ENCODE assay signal across 1 cellular context in the genomic region with DNA sequence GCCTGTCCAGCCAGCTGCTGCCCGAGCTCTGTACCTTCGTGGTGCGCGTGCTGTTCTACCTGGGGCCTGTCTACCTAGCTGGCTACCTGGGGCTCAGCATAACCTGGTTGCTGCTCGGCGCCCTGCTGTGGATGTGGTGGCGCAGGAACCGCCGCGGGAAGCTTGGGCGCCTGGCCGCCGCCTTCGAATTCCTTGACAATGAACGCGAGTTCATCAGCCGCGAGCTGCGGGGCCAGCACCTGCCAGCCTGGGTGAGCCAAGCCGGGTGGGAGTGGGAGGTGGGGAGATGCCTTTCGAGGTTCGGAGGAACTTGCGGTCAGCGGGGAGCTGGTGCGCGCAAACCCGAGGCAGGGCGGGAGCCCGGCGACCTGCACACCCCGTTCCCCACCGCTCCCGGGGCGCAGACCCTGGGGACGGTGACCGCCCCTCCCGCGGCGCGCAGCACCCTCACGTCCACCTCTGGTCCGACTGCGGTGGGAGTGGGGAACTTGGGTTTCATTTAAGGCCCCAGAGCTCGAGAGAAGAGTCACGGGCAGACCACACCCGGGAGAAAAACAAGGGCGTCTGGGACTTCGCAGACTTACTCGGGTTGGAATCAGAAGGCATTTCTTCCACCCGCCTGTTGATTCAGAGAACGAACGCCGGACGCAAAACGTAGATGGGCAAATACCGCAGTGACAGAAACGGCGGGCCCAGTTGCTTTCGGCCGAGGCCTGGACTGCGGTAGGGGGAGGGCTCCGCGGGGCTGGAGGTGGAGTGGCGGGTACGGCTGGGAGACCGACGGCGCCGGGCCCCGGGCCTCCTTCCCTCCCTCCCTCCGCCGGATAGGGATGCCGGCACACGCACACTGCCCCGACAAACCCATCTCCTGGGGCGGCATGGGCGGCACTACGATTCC.
TF ChIP-seq lines count a peak whose summit lies in the region.

No MANE protein-coding gene starts in this region.

TF ChIP-seq in HepG2, 621 proteins besides CTCF, POLR2A, EP300 and RAD21 (continued from another document and continues in another):
- TF ChIP-seq, protein P1, sequence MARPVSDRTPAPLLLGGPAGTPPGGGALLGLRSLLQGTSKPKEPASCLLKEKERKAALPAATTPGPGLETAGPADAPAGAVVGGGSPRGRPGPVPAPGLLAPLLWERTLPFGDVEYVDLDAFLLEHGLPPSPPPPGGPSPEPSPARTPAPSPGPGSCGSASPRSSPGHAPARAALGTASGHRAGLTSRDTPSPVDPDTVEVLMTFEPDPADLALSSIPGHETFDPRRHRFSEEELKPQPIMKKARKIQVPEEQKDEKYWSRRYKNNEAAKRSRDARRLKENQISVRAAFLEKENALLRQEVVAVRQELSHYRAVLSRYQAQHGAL (CRISPR knock-in tag; IDR thresholded peaks at IDR 0.05; ENCODE audit: not compliant biosample characterization): peak; percentile 3
- TF ChIP-seq ZNF567 (CRISPR knock-in tag; IDR thresholded peaks at IDR 0.05; ENCODE audit: borderline replicate concordance): peak; percentile 37; the same call in 1 of the 2 replicates
- TF ChIP-seq, protein P2, sequence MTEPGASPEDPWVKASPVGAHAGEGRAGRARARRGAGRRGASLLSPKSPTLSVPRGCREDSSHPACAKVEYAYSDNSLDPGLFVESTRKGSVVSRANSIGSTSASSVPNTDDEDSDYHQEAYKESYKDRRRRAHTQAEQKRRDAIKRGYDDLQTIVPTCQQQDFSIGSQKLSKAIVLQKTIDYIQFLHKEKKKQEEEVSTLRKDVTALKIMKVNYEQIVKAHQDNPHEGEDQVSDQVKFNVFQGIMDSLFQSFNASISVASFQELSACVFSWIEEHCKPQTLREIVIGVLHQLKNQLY (CRISPR knock-in tag; IDR thresholded peaks at IDR 0.05): no peak
- TF ChIP-seq, protein P3, sequence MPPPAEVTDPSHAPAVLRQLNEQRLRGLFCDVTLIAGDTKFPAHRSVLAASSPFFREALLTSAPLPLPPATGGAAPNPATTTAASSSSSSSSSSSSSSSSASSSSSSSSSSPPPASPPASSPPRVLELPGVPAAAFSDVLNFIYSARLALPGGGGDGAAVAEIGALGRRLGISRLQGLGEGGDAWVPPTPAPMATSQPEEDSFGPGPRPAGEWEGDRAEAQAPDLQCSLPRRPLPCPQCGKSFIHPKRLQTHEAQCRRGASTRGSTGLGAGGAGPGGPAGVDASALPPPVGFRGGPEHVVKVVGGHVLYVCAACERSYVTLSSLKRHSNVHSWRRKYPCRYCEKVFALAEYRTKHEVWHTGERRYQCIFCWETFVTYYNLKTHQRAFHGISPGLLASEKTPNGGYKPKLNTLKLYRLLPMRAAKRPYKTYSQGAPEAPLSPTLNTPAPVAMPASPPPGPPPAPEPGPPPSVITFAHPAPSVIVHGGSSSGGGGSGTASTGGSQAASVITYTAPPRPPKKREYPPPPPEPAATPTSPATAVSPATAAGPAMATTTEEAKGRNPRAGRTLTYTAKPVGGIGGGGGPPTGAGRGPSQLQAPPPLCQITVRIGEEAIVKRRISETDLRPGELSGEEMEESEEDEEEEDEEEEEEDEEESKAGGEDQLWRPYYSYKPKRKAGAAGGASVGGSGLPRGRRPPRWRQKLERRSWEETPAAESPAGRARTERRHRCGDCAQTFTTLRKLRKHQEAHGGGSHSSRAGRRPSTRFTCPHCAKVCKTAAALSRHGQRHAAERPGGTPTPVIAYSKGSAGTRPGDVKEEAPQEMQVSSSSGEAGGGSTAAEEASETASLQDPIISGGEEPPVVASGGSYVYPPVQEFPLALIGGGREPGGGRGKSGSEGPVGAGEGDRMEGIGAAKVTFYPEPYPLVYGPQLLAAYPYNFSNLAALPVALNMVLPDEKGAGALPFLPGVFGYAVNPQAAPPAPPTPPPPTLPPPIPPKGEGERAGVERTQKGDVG (CRISPR knock-in tag; IDR thresholded peaks at IDR 0.05; ENCODE audit: borderline replicate concordance): no peak
- TF ChIP-seq U2AF2 (IDR thresholded peaks at IDR 0.05; ENCODE audit: low read depth, low read length): no peak
- no peak for TF ChIP-seq ZNF337 (CRISPR knock-in tag; IDR thresholded peaks at IDR 0.05; ENCODE audit: borderline replicate concordance, low read depth)
- TF ChIP-seq ZSCAN30 (CRISPR knock-in tag; IDR thresholded peaks at IDR 0.05): no peak; the same call in 1 of the 2 replicates
- TF ChIP-seq, protein P4, sequence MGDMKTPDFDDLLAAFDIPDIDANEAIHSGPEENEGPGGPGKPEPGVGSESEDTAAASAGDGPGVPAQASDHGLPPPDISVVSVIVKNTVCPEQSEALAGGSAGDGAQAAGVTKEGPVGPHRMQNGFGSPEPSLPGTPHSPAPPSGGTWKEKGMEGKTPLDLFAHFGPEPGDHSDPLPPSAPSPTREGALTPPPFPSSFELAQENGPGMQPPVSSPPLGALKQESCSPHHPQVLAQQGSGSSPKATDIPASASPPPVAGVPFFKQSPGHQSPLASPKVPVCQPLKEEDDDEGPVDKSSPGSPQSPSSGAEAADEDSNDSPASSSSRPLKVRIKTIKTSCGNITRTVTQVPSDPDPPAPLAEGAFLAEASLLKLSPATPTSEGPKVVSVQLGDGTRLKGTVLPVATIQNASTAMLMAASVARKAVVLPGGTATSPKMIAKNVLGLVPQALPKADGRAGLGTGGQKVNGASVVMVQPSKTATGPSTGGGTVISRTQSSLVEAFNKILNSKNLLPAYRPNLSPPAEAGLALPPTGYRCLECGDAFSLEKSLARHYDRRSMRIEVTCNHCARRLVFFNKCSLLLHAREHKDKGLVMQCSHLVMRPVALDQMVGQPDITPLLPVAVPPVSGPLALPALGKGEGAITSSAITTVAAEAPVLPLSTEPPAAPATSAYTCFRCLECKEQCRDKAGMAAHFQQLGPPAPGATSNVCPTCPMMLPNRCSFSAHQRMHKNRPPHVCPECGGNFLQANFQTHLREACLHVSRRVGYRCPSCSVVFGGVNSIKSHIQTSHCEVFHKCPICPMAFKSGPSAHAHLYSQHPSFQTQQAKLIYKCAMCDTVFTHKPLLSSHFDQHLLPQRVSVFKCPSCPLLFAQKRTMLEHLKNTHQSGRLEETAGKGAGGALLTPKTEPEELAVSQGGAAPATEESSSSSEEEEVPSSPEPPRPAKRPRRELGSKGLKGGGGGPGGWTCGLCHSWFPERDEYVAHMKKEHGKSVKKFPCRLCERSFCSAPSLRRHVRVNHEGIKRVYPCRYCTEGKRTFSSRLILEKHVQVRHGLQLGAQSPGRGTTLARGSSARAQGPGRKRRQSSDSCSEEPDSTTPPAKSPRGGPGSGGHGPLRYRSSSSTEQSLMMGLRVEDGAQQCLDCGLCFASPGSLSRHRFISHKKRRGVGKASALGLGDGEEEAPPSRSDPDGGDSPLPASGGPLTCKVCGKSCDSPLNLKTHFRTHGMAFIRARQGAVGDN (CRISPR knock-in tag; IDR thresholded peaks at IDR 0.05): peak; percentile 70; the same call in 1 of the 2 replicates
- TF ChIP-seq RBAK (CRISPR knock-in tag; IDR thresholded peaks at IDR 0.05): no peak
- no peak for TF ChIP-seq ERF (CRISPR knock-in tag; IDR thresholded peaks at IDR 0.05)
- TF ChIP-seq SKI (IDR thresholded peaks at IDR 0.05; ENCODE audit: partially characterized antibody): no peak
- no peak for TF ChIP-seq TBX2 (CRISPR knock-in tag; IDR thresholded peaks at IDR 0.05; ENCODE audit: borderline replicate concordance)
- TF ChIP-seq ZNF777 (CRISPR knock-in tag; IDR thresholded peaks at IDR 0.05): peak; percentile 14; the same call in 1 of the 2 replicates
- no peak for TF ChIP-seq SP2 (CRISPR knock-in tag; IDR thresholded peaks at IDR 0.05)
- no peak for TF ChIP-seq ZNF17 (CRISPR knock-in tag; IDR thresholded peaks at IDR 0.05)
- TF ChIP-seq, protein P5, sequence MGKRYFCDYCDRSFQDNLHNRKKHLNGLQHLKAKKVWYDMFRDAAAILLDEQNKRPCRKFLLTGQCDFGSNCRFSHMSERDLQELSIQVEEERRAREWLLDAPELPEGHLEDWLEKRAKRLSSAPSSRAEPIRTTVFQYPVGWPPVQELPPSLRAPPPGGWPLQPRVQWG (CRISPR knock-in tag; IDR thresholded peaks at IDR 0.05; ENCODE audit: borderline replicate concordance, low read depth): no peak
- no peak for TF ChIP-seq HNF4A (CRISPR knock-in tag; IDR thresholded peaks at IDR 0.05)
- TF ChIP-seq ZC3H13 (CRISPR knock-in tag; IDR thresholded peaks at IDR 0.05): 0 out of 2 replicates have a peak, but pooled peaks have one; percentile 57
- 0 out of 2 replicates have a peak, but pooled peaks have one; percentile 10 for TF ChIP-seq ZNF562 (CRISPR knock-in tag; IDR thresholded peaks at IDR 0.05; ENCODE audit: borderline replicate concordance)
- TF ChIP-seq, protein P6, sequence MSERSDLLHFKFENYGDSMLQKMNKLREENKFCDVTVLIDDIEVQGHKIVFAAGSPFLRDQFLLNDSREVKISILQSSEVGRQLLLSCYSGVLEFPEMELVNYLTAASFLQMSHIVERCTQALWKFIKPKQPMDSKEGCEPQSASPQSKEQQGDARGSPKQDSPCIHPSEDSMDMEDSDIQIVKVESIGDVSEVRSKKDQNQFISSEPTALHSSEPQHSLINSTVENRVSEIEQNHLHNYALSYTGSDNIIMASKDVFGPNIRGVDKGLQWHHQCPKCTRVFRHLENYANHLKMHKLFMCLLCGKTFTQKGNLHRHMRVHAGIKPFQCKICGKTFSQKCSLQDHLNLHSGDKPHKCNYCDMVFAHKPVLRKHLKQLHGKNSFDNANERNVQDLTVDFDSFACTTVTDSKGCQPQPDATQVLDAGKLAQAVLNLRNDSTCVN (CRISPR knock-in tag; IDR thresholded peaks at IDR 0.05; ENCODE audit: borderline replicate concordance): no peak
- no peak for TF ChIP-seq HDAC1 (CRISPR knock-in tag; IDR thresholded peaks at IDR 0.05)
- TF ChIP-seq, protein P7, sequence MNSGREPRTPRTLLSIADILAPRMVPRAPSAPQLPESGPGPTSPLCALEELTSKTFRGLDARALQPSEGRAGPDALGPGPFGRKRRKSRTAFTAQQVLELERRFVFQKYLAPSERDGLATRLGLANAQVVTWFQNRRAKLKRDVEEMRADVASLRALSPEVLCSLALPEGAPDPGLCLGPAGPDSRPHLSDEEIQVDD (CRISPR knock-in tag; IDR thresholded peaks at IDR 0.05; ENCODE audit: borderline replicate concordance): no peak
- TF ChIP-seq ZNF101 (CRISPR knock-in tag; IDR thresholded peaks at IDR 0.05; ENCODE audit: borderline replicate concordance, low read depth): no peak
- TF ChIP-seq, protein P8, sequence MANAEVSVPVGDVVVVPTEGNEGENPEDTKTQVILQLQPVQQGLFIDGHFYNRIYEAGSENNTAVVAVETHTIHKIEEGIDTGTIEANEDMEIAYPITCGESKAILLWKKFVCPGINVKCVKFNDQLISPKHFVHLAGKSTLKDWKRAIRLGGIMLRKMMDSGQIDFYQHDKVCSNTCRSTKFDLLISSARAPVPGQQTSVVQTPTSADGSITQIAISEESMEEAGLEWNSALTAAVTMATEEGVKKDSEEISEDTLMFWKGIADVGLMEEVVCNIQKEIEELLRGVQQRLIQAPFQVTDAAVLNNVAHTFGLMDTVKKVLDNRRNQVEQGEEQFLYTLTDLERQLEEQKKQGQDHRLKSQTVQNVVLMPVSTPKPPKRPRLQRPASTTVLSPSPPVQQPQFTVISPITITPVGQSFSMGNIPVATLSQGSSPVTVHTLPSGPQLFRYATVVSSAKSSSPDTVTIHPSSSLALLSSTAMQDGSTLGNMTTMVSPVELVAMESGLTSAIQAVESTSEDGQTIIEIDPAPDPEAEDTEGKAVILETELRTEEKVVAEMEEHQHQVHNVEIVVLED (CRISPR knock-in tag; IDR thresholded peaks at IDR 0.05; ENCODE audit: borderline replicate concordance): no peak
- TF ChIP-seq MEIS1 (CRISPR knock-in tag; IDR thresholded peaks at IDR 0.05; ENCODE audit: borderline replicate concordance): no peak
- TF ChIP-seq ZNF572 (CRISPR knock-in tag; IDR thresholded peaks at IDR 0.05): 0 out of 2 replicates have a peak, but pooled peaks have one; percentile 16
- TF ChIP-seq ZFYVE20 (CRISPR knock-in tag; IDR thresholded peaks at IDR 0.05; ENCODE audit: borderline replicate concordance, low read depth): no peak
- no peak for TF ChIP-seq ZNF749 (CRISPR knock-in tag; IDR thresholded peaks at IDR 0.05; ENCODE audit: borderline replicate concordance)
- TF ChIP-seq, protein P9, sequence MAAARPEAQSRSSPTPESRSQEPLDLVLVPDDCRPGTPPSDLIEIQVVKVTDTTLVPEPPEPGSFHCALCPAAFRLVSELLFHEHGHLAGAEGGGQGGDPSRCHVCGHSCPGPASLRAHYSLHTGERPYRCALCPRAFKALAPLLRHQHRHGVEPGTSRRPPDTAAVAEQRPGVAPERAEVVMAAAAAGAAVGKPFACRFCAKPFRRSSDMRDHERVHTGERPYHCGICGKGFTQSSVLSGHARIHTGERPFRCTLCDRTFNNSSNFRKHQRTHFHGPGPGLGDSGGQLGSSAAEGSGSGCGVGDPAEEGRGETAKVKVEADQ (CRISPR knock-in tag; IDR thresholded peaks at IDR 0.05; ENCODE audit: borderline replicate concordance): peak; percentile 8; the same call in 1 of the 2 replicates
- TF ChIP-seq ZNF772 (CRISPR knock-in tag; IDR thresholded peaks at IDR 0.05): 0 out of 2 replicates have a peak, but pooled peaks have one; percentile 2
- TF ChIP-seq ZNF850 (CRISPR knock-in tag; conservative IDR thresholded peaks at IDR 0.05): no peak
- TF ChIP-seq SALL1 (CRISPR knock-in tag; IDR thresholded peaks at IDR 0.05): no peak
- TF ChIP-seq KLF6 (CRISPR knock-in tag; IDR thresholded peaks at IDR 0.05): no peak
- 0 out of 2 replicates have a peak, but pooled peaks have one; percentile 2 for TF ChIP-seq FOSL1 (CRISPR knock-in tag; IDR thresholded peaks at IDR 0.05; ENCODE audit: borderline replicate concordance)
- no peak for TF ChIP-seq ELF3 (CRISPR knock-in tag; IDR thresholded peaks at IDR 0.05)
- TF ChIP-seq ZNF326 (CRISPR knock-in tag; IDR thresholded peaks at IDR 0.05; ENCODE audit: borderline replicate concordance): no peak
- TF ChIP-seq SMARCC2 (IDR thresholded peaks at IDR 0.05): no peak
- TF ChIP-seq ZNF10 (CRISPR knock-in tag; IDR thresholded peaks at IDR 0.05; ENCODE audit: borderline replicate concordance, low read depth): no peak
- TF ChIP-seq ZNF841 (CRISPR knock-in tag; IDR thresholded peaks at IDR 0.05; ENCODE audit: borderline replicate concordance): 0 out of 2 replicates have a peak, but pooled peaks have one; percentile 31
- TF ChIP-seq, protein P10, sequence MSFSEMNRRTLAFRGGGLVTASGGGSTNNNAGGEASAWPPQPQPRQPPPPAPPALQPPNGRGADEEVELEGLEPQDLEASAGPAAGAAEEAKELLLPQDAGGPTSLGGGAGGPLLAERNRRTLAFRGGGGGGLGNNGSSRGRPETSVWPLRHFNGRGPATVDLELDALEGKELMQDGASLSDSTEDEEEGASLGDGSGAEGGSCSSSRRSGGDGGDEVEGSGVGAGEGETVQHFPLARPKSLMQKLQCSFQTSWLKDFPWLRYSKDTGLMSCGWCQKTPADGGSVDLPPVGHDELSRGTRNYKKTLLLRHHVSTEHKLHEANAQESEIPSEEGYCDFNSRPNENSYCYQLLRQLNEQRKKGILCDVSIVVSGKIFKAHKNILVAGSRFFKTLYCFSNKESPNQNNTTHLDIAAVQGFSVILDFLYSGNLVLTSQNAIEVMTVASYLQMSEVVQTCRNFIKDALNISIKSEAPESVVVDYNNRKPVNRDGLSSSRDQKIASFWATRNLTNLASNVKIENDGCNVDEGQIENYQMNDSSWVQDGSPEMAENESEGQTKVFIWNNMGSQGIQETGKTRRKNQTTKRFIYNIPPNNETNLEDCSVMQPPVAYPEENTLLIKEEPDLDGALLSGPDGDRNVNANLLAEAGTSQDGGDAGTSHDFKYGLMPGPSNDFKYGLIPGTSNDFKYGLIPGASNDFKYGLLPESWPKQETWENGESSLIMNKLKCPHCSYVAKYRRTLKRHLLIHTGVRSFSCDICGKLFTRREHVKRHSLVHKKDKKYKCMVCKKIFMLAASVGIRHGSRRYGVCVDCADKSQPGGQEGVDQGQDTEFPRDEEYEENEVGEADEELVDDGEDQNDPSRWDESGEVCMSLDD (CRISPR knock-in tag; IDR thresholded peaks at IDR 0.05; ENCODE audit: borderline replicate concordance): no peak
- TF ChIP-seq, protein P11, sequence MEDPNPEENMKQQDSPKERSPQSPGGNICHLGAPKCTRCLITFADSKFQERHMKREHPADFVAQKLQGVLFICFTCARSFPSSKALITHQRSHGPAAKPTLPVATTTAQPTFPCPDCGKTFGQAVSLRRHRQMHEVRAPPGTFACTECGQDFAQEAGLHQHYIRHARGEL (CRISPR knock-in tag; IDR thresholded peaks at IDR 0.05): no peak
- no peak for TF ChIP-seq SP140L (CRISPR knock-in tag; IDR thresholded peaks at IDR 0.05; ENCODE audit: borderline replicate concordance)
